In genomic region chr19:18599485-18599884, GRCh38 we compare ENCODE assay signal across 1 cellular context.
TF ChIP-seq lines count a peak whose summit lies in the region.

No MANE protein-coding gene starts in this region.

TF ChIP-seq in K562, 482 proteins besides CTCF, POLR2A, EP300 and RAD21:
- peak; percentile 44; the same call in 1 of the 2 replicates for TF ChIP-seq ZBTB7A (IDR thresholded peaks at IDR 0.05; ENCODE audit: borderline replicate concordance, control insufficient read depth, low read depth, low read length)
- TF ChIP-seq ZNF584 (CRISPR knock-in tag; IDR thresholded peaks at IDR 0.05; ENCODE audit: low read depth) = no peak
- 0 out of 2 replicates have a peak, but pooled peaks have one; percentile 29 for TF ChIP-seq POLR2G (IDR thresholded peaks at IDR 0.05; ENCODE audit: low read depth, low read length)
- TF ChIP-seq E2F1 (CRISPR knock-in tag; IDR thresholded peaks at IDR 0.05) = no peak
- TF ChIP-seq RBM34 (IDR thresholded peaks at IDR 0.05; ENCODE audit: borderline replicate concordance, insufficient read depth, low read length) = no peak
- no peak for TF ChIP-seq ZNF436 (CRISPR knock-in tag; IDR thresholded peaks at IDR 0.05)
TF ChIP-seq in K562: peak in this region for 2.
